In genomic region chr18:78720456-78721250, GRCh38 we compare ENCODE assay signal across 15 cellular contexts.
DNase-seq lines count a peak whose midpoint lies in the region; ATAC-seq and TF ChIP-seq lines count a peak whose summit lies in the region.
"Had no signal": no experiment of that assay in that cellular context is flagged by ENCODE, and none has a peak within 500 bp of the region (broad histone marks: within the 10 kb centered on the region; RNA-seq: fewer than 3 reads in every experiment).

No MANE protein-coding gene starts in this region.

- ATAC-seq in Panc1 (0 out of 2 replicates have a peak, but pooled peaks have one; percentile 22), sciatic nerve (no peak), HG03460 (IDR thresholded peaks at IDR 0.05; ENCODE audit: unreplicated experiment) (no peak)

- no peak overlapping the region for H4K8ac ChIP-seq in H9 (replicated peaks; ENCODE audit: insufficient read length, low read depth, low read length)

- peaks cover 0 to 9% (median 4%) of the 10 kb centered on the region in 3 experiments; a peak in 4 of 7 replicates for H3K36me3 Mint-ChIP-seq in H9 (ENCODE audit: insufficient read depth in 1 of 3, low read depth in 3 of 3)

- H3K9ac ChIP-seq in H9 (ENCODE audit: extremely low read depth, insufficient read length, low read length) = no peak overlapping the region

- no peaks in the 10 kb centered on the region for H3K79me1 ChIP-seq in H9 (ENCODE audit: insufficient read depth, low read depth, low read length, poor library complexity, severe bottlenecking)

- no peaks in the 10 kb centered on the region for H3K9me3 ChIP-seq in H9 (ENCODE audit: control insufficient read depth, low read depth, low read length)
- no peaks in the 10 kb centered on the region for H3K9me3 ChIP-seq in Panc1 (ENCODE audit: control insufficient read depth, insufficient read depth, low read depth, low read length)
- no peaks in the 10 kb centered on the region for H3K9me3 ChIP-seq in esophagus muscularis mucosa

- no peak overlapping the region for H3K27ac ChIP-seq in H9 (ENCODE audit: insufficient read length, low read depth, low read length)
- no peak overlapping the region for H3K27ac ChIP-seq in Panc1 (ENCODE audit: low read length)
- no peak overlapping the region for H3K27ac ChIP-seq in esophagus muscularis mucosa (replicated peaks in 1 of 4)

- H3K23ac ChIP-seq in H9 (ENCODE audit: insufficient read length, low read depth, low read length) = no peak overlapping the region

- peak overlapping the region in 2 of 3 experiments; percentile 64 to 95; a peak in 3 of 7 replicates for H3K27ac Mint-ChIP-seq in H9
- H3K27ac Mint-ChIP-seq: B cell; CD4-positive, alpha-beta T cell had no signal

- H3K36me3 ChIP-seq in Panc1 (ENCODE audit: control insufficient read depth, insufficient read depth, low read length) (no peaks in the 10 kb centered on the region), esophagus muscularis mucosa (no peaks in the 10 kb centered on the region)

- H4K20me1 ChIP-seq in H9 (ENCODE audit: control insufficient read depth, insufficient read depth, insufficient read length) = no peaks in the 10 kb centered on the region

- POLR2A ChIA-PET in Panc1 (lab: Charles Lee) = no interaction called here

- H2BK20ac ChIP-seq in H9 (ENCODE audit: low read depth, low read length, poor library complexity, severe bottlenecking) = no peak overlapping the region

- H3K79me2 ChIP-seq in H9 (ENCODE audit: insufficient read depth, low read length) = no peaks in the 10 kb centered on the region

- H2BK5ac ChIP-seq in H9 (ENCODE audit: insufficient read length, low read length) = no peak overlapping the region

- no peak overlapping the region for H2AFZ ChIP-seq in H9 (ENCODE audit: low read length)

- H3K56ac ChIP-seq in H9 (ENCODE audit: insufficient read length, low read depth, low read length) = no peak overlapping the region

- CTCF ChIA-PET in Panc1 (lab: Charles Lee) = no interaction called here

- no peaks in the 10 kb centered on the region for H3K23me2 ChIP-seq in H9 (ENCODE audit: insufficient read length, low read depth, low read length, poor library complexity, severe bottlenecking)

- H2BK12ac ChIP-seq in H9 (ENCODE audit: insufficient read length, low read depth, low read length) = no peak overlapping the region

- no peak overlapping the region for H3K4me3 Mint-ChIP-seq in H9
- H3K4me3 Mint-ChIP-seq: B cell; CD4-positive, alpha-beta T cell had no signal

- peaks cover 44 to 49% of the 10 kb centered on the region in 2 experiments for H3K4me1 Mint-ChIP-seq in H9
- H3K4me1 Mint-ChIP-seq: B cell had no signal

- no peak overlapping the region for H2BK120ac ChIP-seq in H9 (ENCODE audit: low read depth, low read length, poor library complexity, severe bottlenecking)

- H3K4me1 ChIP-seq in H9 (ENCODE audit: insufficient read depth, low read length) (peaks cover 14% of the 10 kb centered on the region; the same call in 1 of the 2 replicates), Panc1 (ENCODE audit: control insufficient read depth, insufficient read depth, low read length) (no peaks in the 10 kb centered on the region), esophagus muscularis mucosa (peaks cover 0 to 15% (median 12%) of the 10 kb centered on the region in 4 donors)

- H3K4ac ChIP-seq in H9 (ENCODE audit: low read depth, low read length) = no peak overlapping the region

- no peaks in the 10 kb centered on the region; a peak in 2 of 5 replicates for H3K9me3 Mint-ChIP-seq in H9
- H3K9me3 Mint-ChIP-seq: CD4-positive, alpha-beta T cell had no signal

- no peak for TF ChIP-seq CTCF in H9 (conservative IDR thresholded peaks at IDR 0.05)
- no peak for TF ChIP-seq CTCF in Panc1 (IDR thresholded peaks at IDR 0.05)
- TF ChIP-seq CTCF in esophagus muscularis mucosa (IDR thresholded peaks at IDR 0.05) = no peak

- no peak overlapping the region for H2BK15ac ChIP-seq in H9 (ENCODE audit: low read depth, low read length)

- intact Hi-C loops in Panc1 (cut with micrococcal nuclease; ENCODE audit: unreplicated experiment) (no loop called here), sciatic nerve (cut with DNase I) (no loop called here), esophagus muscularis mucosa (cut with DNase I) (no loop called here)

- no peak overlapping the region for H2AK5ac ChIP-seq in H9 (ENCODE audit: insufficient read length, low read length)

- TF ChIP-seq POLR2A in esophagus muscularis mucosa (IDR thresholded peaks at IDR 0.05; ENCODE audit: low read depth) = no peak

- no peak overlapping the region for H3K14ac ChIP-seq in H9 (ENCODE audit: insufficient read depth, low read length)

- no peak overlapping the region for H3K4me3 ChIP-seq in Panc1 (ENCODE audit: low read depth in 2 of 2, low read length in 2 of 2)
- H3K4me3 ChIP-seq in esophagus muscularis mucosa = no peak overlapping the region

- WGBS in H9 (ENCODE audit: extremely low coverage, insufficient read length, low lambda C conversion rate) = no CpG with 5 or more reads among the region's 33 CpGs
- 52% methylated on average over 33 of the region's 33 CpGs for WGBS in esophagus muscularis mucosa

- no peak overlapping the region for H3K4me2 ChIP-seq in H9 (ENCODE audit: insufficient read depth, insufficient read length, low read length)

- no peak overlapping the region for H4K91ac ChIP-seq in H9 (ENCODE audit: insufficient read length, low read depth, low read length)

- H3T11ph ChIP-seq in H9 (ENCODE audit: low read length) = no peak overlapping the region

- no peak overlapping the region for H3K18ac ChIP-seq in H9 (ENCODE audit: insufficient read length, low read depth, low read length)

- BruUV-seq in Panc1 (replicated peaks; lab: Mats Ljungman, UMichigan) = no TSS peak

- H3K27me3 ChIP-seq in H9 (ENCODE audit: insufficient read depth, low read length) (no peaks in the 10 kb centered on the region), Panc1 (ENCODE audit: control insufficient read depth, insufficient read depth, low read length) (peaks cover 33% of the 10 kb centered on the region), esophagus muscularis mucosa (no peaks in the 10 kb centered on the region)

- in situ Hi-C loops in Panc1 (cut with HindIII; ENCODE audit: low pct_unique_long_range_greater_than_20kb, low sequenced_read_pairs) = no loop called here

- H3K27me3 Mint-ChIP-seq in H9 (ENCODE audit: low read depth) = peaks cover 10% of the 10 kb centered on the region

- DNase-seq in H9 (no peak), Panc1 (ENCODE audit: low read depth, low spot score) (no peak), iPS-NIHi11 (ENCODE audit: low spot score) (peak; percentile 43), sciatic nerve (ENCODE audit: low spot score) (peak; percentile 44), esophagus muscularis mucosa (ENCODE audit: extremely low spot score) (no peak), DMS53 (lab: John Stamatoyannopoulos, UW) (no peak)
- DNase-seq: DMS79 treated with DMSO at 0.1 percent for 48 hours, IMR-90, Kasumi-1, NCI-H1417, NCI-H1930, NCI-H524 had no signal

- TF ChIP-seq EP300 in esophagus muscularis mucosa (IDR thresholded peaks at IDR 0.05) = no peak

- no peak overlapping the region for H4K5ac ChIP-seq in H9 (ENCODE audit: insufficient read length, low read depth, low read length)

Comparison
In these comparisons a context has a peak if more than half of its experiments do, and no peak if none do; other contexts are left out.
1. DNase-seq: peak in iPS-NIHi11 (single experiment) and sciatic nerve (single experiment); none in H9 (single experiment), Panc1 (single experiment), esophagus muscularis mucosa (single experiment) and DMS53 (single experiment).